ENCODE assay signal across 8 cellular contexts in the genomic region with DNA sequence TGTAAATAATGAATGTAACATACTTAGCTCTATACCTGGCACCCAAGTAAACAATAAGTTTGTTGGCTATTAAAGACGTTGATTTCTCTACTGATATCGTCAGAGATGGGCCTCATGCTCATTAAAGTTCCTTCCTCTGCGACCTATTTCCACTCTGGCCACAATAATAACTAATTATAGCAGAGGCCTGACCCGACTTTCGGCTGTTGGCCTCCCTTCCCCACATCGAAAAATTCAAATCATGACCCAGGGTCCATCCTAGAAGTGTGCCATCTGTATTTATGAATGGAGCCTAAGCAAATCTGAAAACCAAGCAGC. TPM values are rescaled to one million over a fixed set of nuclear protein-coding genes. Genes with fewer than 3 reads are reported as not detected.
DNase-seq lines count a peak whose midpoint lies in the region; ATAC-seq and TF ChIP-seq lines count a peak whose summit lies in the region.

No MANE protein-coding gene starts in this region.

- POLR2A ChIA-PET in A673 (lab: Charles Lee; ENCODE audit: low non-redundant PET), result no interaction called here

- BruUV-seq in A673 (replicated peaks; lab: Mats Ljungman, UMichigan), result no TSS peak

- H3K27me3 ChIP-seq in A673 (replicated peaks; ENCODE audit: insufficient read depth, low read depth, low read length, poor library complexity), result no peaks in the 10 kb centered on the region
- no peaks in the 10 kb centered on the region for H3K27me3 ChIP-seq in HUES6 (ENCODE audit: control insufficient read depth, insufficient read depth, low read length)
- no peaks in the 10 kb centered on the region for H3K27me3 ChIP-seq in mucosa of stomach (ENCODE audit: control insufficient read depth, insufficient read depth, low read length)

- TF ChIP-seq CTCF in A673 (conservative IDR thresholded peaks at IDR 0.05; ENCODE audit: low read depth, low read length), result no peak
- no peak for TF ChIP-seq CTCF in cardiac fibroblast (IDR thresholded peaks at IDR 0.05; ENCODE audit: low read depth, low read length)

- H3K4me1 ChIP-seq in A673 (ENCODE audit: insufficient read depth, low read length, poor library complexity, severe bottlenecking), result peaks cover 7% of the 10 kb centered on the region
- H3K4me1 ChIP-seq in HUES6 (ENCODE audit: control insufficient read depth, insufficient read depth, low read length), result no peaks in the 10 kb centered on the region
- peaks cover 5% of the 10 kb centered on the region for H3K4me1 ChIP-seq in mucosa of stomach (ENCODE audit: control insufficient read depth, insufficient read depth, low read length)

- peak overlapping the region; percentile 89 for H3K4me3 ChIP-seq in A673 (ENCODE audit: low read depth, low read length, poor library complexity, severe bottlenecking)
- peak overlapping the region; percentile 99 for H3K4me3 ChIP-seq in HUES6 (ENCODE audit: low read depth, low read length)
- peak overlapping the region; percentile 93 to 96 for H3K4me3 ChIP-seq in cardiac fibroblast (replicated peaks in 1 of 2; ENCODE audit: low read depth in 2 of 2, low read length in 2 of 2)
- H3K4me3 ChIP-seq in mucosa of stomach (ENCODE audit: low read length), result peak overlapping the region; percentile 99

- H3K9ac ChIP-seq in HUES6 (ENCODE audit: low read length) (no peak overlapping the region), mucosa of stomach (ENCODE audit: low read length) (peak overlapping the region; percentile 96)

- H3K36me3 ChIP-seq in A673 (ENCODE audit: insufficient read depth, low read length, poor library complexity, severe bottlenecking) (no peaks in the 10 kb centered on the region), HUES6 (ENCODE audit: control insufficient read depth, insufficient read depth, low read length) (no peaks in the 10 kb centered on the region), mucosa of stomach (ENCODE audit: control insufficient read depth, insufficient read depth, low read length) (no peaks in the 10 kb centered on the region)

- CTCF ChIA-PET in A673 (lab: Charles Lee), result interaction anchor here (0.6 kb wide), 1 partner anchor 343 kb away, joined by 3 read pairs; no protein-coding TSS in a partner anchor

- no peaks in the 10 kb centered on the region for H3K9me3 ChIP-seq in A673 (ENCODE audit: low read depth, low read length, poor library complexity, severe bottlenecking)
- H3K9me3 ChIP-seq in HUES6 (ENCODE audit: control insufficient read depth, insufficient read depth, low read depth, low read length), result no peaks in the 10 kb centered on the region
- H3K9me3 ChIP-seq in mucosa of stomach (ENCODE audit: control insufficient read depth, low read length), result no peaks in the 10 kb centered on the region

- ATAC-seq in GM21576 (IDR thresholded peaks at IDR 0.05; ENCODE audit: unreplicated experiment) (no peak), GM21515 (IDR thresholded peaks at IDR 0.05; ENCODE audit: unreplicated experiment) (no peak)

- intact Hi-C loops in A673 (cut with micrococcal nuclease; ENCODE audit: unreplicated experiment), result no loop called here

- no peak overlapping the region for H3K27ac ChIP-seq in A673 (ENCODE audit: low read depth, low read length, poor library complexity, severe bottlenecking)
- H3K27ac ChIP-seq in HUES6 (ENCODE audit: low read depth, low read length), result no peak overlapping the region

- DNase-seq in A673 (ENCODE audit: low spot score) (no peak), cardiac fibroblast (ENCODE audit: low read depth in 2 of 2) (no peak), medulla oblongata (ENCODE audit: extremely low spot score) (no peak), NCI-H2196 (lab: John Stamatoyannopoulos, UW; ENCODE audit: unreplicated experiment) (no peak)

RNA-seq across cellular contexts. Expression of gene USP30, which starts 0.3 kb away (rescaled TPM):
- total RNA-seq in A673 (2021), result 11.7 and 12.4 TPM in 2 replicates

RNA-seq across cellular contexts. Expression of gene SVOP, which starts 31.2 kb away (rescaled TPM):
- not detected in 2 replicates for total RNA-seq in A673 (2021)

RNA-seq across cellular contexts. Expression of gene ALKBH2, which starts 41.2 kb away (rescaled TPM):
- total RNA-seq in A673 (2021), result 40.6 and 44.5 TPM in 2 replicates

RNA-seq across cellular contexts. Expression of gene UNG, which starts 45.3 kb away (rescaled TPM):
- 53.2 and 58.5 TPM in 2 replicates for total RNA-seq in A673 (2021)
